8 cellular contexts compared by ENCODE assay signal in the genomic region with DNA sequence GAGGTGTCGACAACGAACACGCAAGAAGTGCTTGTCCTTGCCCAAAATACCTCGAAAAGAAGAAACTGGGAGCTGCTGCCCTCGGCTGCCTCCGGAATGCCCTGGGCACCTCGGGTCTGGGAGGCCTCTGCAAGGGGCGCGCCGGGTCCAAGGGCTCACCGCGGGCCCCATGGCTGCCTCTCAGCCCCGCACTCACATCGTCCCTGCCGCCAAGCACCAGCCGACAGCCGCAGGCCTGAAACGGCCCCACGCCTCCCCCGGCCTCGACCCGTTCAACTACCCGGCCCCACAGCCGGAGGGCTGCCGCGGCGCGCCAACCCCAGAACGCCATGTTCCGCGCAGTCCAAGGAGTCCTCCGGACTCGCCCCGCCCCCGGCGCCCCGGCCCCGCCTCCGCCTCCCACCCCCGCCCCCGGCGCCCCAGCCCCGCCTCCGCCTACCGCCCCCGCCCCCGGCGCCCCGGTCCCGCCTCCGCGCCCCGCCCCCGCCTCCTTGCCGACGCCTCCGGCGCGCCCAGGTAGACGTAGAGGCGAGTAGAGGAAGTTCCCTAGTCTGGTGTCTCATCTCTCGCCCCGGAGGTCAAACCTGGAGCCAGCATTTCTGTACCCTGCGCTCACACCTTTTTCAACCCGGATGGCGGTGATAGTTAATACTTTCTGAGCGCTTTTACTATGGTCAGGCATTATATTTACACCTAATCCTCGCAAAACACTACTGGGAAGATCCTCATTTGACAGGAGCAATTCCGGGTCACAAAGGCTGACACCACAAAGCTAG. TPM values are rescaled to one million over a fixed set of nuclear protein-coding genes. Genes with fewer than 3 reads are reported as not detected.
DNase-seq lines count a peak whose midpoint lies in the region; ATAC-seq and TF ChIP-seq lines count a peak whose summit lies in the region.

A gene (minus strand): TSS at position 345 of the 776 bp plus-strand sequence. CDS start 14 bp downstream, at position 331.

- H3K4me3 ChIP-seq in GM12875 (ENCODE audit: low read depth, low read length) (peak within 1 kb of the TSS; percentile 85), adrenal gland (peak within 1 kb of the TSS; percentile 67 to 99 (median 90)), upper lobe of right lung (peak within 1 kb of the TSS; percentile 100)

- H3K9me3 Mint-ChIP-seq in progenitor cell of endocrine pancreas (ENCODE audit: low read depth): no peaks in the 10 kb centered on the region

- peak; percentile 36 for DNase-seq in NCI-H128 (lab: John Stamatoyannopoulos, UW; ENCODE audit: unreplicated experiment)
- peak; percentile 86 to 92 (median 88) for DNase-seq in adrenal gland
- peak; percentile 83 for DNase-seq in left cardiac atrium
- peak; percentile 67 for DNase-seq in progenitor cell of endocrine pancreas (ENCODE audit: low spot score, unreplicated experiment)
- DNase-seq in upper lobe of right lung: peak; percentile 92

- intact Hi-C loops in T-helper 1 cell treated with Interleukin-12 subunit alpha and Interleukin-12 subunit beta and Interleukin-4 antibody, amounts not matched to agents 30 ng/mL and 1 ng/mL, for 36 hours (cut with micrococcal nuclease): loop anchor here (1.0 to 5.0 kb wide), 12 partner anchors 29 to 511 kb away; a partner anchor contains a TSS
- intact Hi-C loops in adrenal gland (cut with DNase I): no loop called here
- intact Hi-C loops in left cardiac atrium (cut with DNase I): loop anchor here in 1 of 2 donors (2.0 to 10.0 kb wide), 2 partner anchors 27 to 59 kb away; a partner anchor contains a TSS
- intact Hi-C loops in upper lobe of right lung (cut with DNase I): no loop called here

- H3K9me3 ChIP-seq in adrenal gland (replicated peaks in 1 of 3): no peaks in the 10 kb centered on the region
- H3K9me3 ChIP-seq in upper lobe of right lung: no peaks in the 10 kb centered on the region

- H3K4me1 Mint-ChIP-seq in progenitor cell of endocrine pancreas (ENCODE audit: low read depth): peaks cover 11% of the 10 kb centered on the region

- H3K36me3 ChIP-seq in adrenal gland (replicated peaks in 1 of 2) (no peaks in the 10 kb centered on the region), upper lobe of right lung (peaks cover 28% of the 10 kb centered on the region)

- TF ChIP-seq POLR2A in adrenal gland (IDR thresholded peaks at IDR 0.05): peak in 1 of 2 donors; percentile 68

- ATAC-seq in HG02642 (IDR thresholded peaks at IDR 0.05; ENCODE audit: poor library complexity, unreplicated experiment) (peak; percentile 75), left cardiac atrium (peak; percentile 91 to 94), upper lobe of right lung (peak; percentile 92)

- H3K27ac Mint-ChIP-seq in progenitor cell of endocrine pancreas: peak within 1 kb of the TSS; percentile 99

- 0 to 1% (median 0%) methylated on average over 7 to 68 of the region's 69 CpGs for WGBS in adrenal gland, 4 donors

- TF ChIP-seq CTCF in GM12875 (IDR thresholded peaks at IDR 0.05; ENCODE audit: borderline replicate concordance, insufficient read depth, low read depth, low read length) (no peak), adrenal gland (IDR thresholded peaks at IDR 0.05) (peak in 4 of 6 experiments; percentile 17 to 63 (median 46)), progenitor cell of endocrine pancreas (IDR thresholded peaks at IDR 0.05; ENCODE audit: unreplicated experiment) (peak; percentile 39), upper lobe of right lung (IDR thresholded peaks at IDR 0.05) (peak; percentile 17)

- H3K27me3 Mint-ChIP-seq in progenitor cell of endocrine pancreas: no peaks in the 10 kb centered on the region

- peaks cover 17 to 26% of the 10 kb centered on the region in 2 donors for H3K4me1 ChIP-seq in adrenal gland (replicated peaks in 1 of 2)
- H3K4me1 ChIP-seq in upper lobe of right lung: peaks cover 22% of the 10 kb centered on the region

- H3K36me3 Mint-ChIP-seq in progenitor cell of endocrine pancreas (ENCODE audit: insufficient read depth): peaks cover 2% of the 10 kb centered on the region

- peak within 1 kb of the TSS; percentile 55 to 98 (median 95) for H3K27ac ChIP-seq in adrenal gland
- peak within 1 kb of the TSS; percentile 95 for H3K27ac ChIP-seq in upper lobe of right lung

- no peaks in the 10 kb centered on the region for H3K27me3 ChIP-seq in adrenal gland
- no peaks in the 10 kb centered on the region for H3K27me3 ChIP-seq in upper lobe of right lung

- peak within 1 kb of the TSS; percentile 95 for H3K4me3 Mint-ChIP-seq in progenitor cell of endocrine pancreas (ENCODE audit: low read depth)

RNA-seq across cellular contexts. Expression of the gene that starts here (rescaled TPM):
- total RNA-seq in T-helper 1 cell treated with Interleukin-12 subunit alpha and Interleukin-12 subunit beta and Interleukin-4 antibody, amounts not matched to agents 30 ng/mL and 1 ng/mL, for 36 hours: 12.4 and 12.8 TPM in 2 replicates
- total RNA-seq in adrenal gland: 10 to 100 TPM; 13.8 to 28.2 (median 23.7) TPM
- polyA plus RNA-seq in adrenal gland: 10 to 100 TPM; 18.2 to 30.6 (median 29.4) TPM
- 10 to 100 TPM; 21.1 to 21.6 TPM for total RNA-seq in left cardiac atrium
- total RNA-seq in progenitor cell of endocrine pancreas: 27.0 and 29.3 TPM in 2 replicates
- 15.7 TPM for total RNA-seq in upper lobe of right lung

Comparison
In these comparisons a context has a peak if more than half of its experiments do, and no peak if none do; other contexts are left out.
1. Peak in every context shown above with its lines: DNase-seq, ATAC-seq, H3K4me3 ChIP-seq and H3K27ac ChIP-seq.
2. DNase-seq: peak in every context shown above with its lines; median percentile 92 in upper lobe of right lung; 88 in adrenal gland; 83 in left cardiac atrium; 67 in progenitor cell of endocrine pancreas; 36 in NCI-H128.